In the genomic region with DNA sequence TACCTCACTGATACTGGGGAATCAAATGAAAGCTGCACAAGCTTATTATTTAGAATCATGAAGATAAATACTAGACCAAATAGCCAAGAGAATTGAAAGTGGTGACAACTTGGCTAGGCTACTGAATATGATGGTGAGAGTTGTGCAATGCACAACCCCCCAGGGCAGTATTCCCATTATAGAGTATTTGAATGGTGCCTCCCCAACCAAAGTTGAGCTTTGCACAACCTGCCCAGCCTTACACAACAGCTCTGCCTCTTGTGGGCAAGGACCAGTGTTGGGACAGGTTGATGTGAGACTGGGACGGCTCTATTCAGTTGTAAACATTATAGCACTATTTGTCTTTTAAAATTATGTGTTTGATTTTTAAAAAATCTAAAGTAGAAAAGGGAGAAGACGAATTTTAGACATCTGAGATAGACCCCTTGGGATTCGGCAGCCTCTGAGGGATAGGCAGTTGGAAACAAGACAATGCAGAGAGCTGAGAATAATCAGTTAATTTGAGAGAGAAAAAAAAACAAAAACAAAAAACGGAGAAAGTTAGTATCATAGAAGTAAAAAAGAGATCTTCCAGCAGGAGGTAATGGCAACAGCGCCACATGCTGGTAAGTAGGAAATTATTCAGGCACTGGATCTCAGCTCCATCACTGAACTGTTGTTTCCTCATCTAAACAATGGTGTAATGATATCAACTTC, we compare ENCODE assay signal across 8 cellular contexts.
DNase-seq lines count a peak whose midpoint lies in the region; ATAC-seq and TF ChIP-seq lines count a peak whose summit lies in the region.

No MANE protein-coding gene starts in this region.

- H3K27ac Mint-ChIP-seq in endodermal cell = no peak overlapping the region

- intact Hi-C loops in mucosa of descending colon (cut with DNase I, micrococcal nuclease) = loop anchor here (1.0 to 5.0 kb wide), 2 partner anchors 133 to 146 kb away; no protein-coding TSS in a partner anchor
- intact Hi-C loops in upper lobe of right lung (cut with DNase I) = no loop called here

- H3K36me3 ChIP-seq in endodermal cell (ENCODE audit: control insufficient read depth, insufficient read depth, low read length) (no peaks in the 10 kb centered on the region), mucosa of descending colon (ENCODE audit: low read depth) (no peaks in the 10 kb centered on the region), upper lobe of right lung (no peaks in the 10 kb centered on the region)

- no peaks in the 10 kb centered on the region for H3K4me1 Mint-ChIP-seq in endodermal cell

- H3K27me3 ChIP-seq in endodermal cell (ENCODE audit: control insufficient read depth, insufficient read depth, low read length, poor library complexity, severe bottlenecking) = peaks cover 31% of the 10 kb centered on the region
- H3K27me3 ChIP-seq in upper lobe of right lung = peaks cover 4% of the 10 kb centered on the region

- ATAC-seq in mucosa of descending colon (peak; percentile 60), upper lobe of right lung (peak; percentile 87), GM19023 (IDR thresholded peaks at IDR 0.05; ENCODE audit: unreplicated experiment) (no peak)

- H3K27ac ChIP-seq in endodermal cell (ENCODE audit: low read depth, low read length) = no peak overlapping the region
- H3K27ac ChIP-seq in upper lobe of right lung = no peak overlapping the region

- no peak overlapping the region for H3K9ac ChIP-seq in endodermal cell (ENCODE audit: extremely low read depth, low read length, poor library complexity, severe bottlenecking)

- in situ Hi-C loops in GM13976 (cut with MboI; ENCODE audit: low sequenced_read_pairs, unreplicated experiment) = no loop called here

- H3K4me3 ChIP-seq in AG09309 (ENCODE audit: control insufficient read depth, low read depth, low read length) (no peak overlapping the region), WI38 (ENCODE audit: low read depth, low read length) (no peak overlapping the region), endodermal cell (ENCODE audit: low read length) (no peak overlapping the region), mucosa of descending colon (no peak overlapping the region), upper lobe of right lung (no peak overlapping the region)

- H3K36me3 Mint-ChIP-seq in endodermal cell (ENCODE audit: low read depth) = no peaks in the 10 kb centered on the region

- H3K9me3 Mint-ChIP-seq in endodermal cell = no peaks in the 10 kb centered on the region

- H3K4me3 Mint-ChIP-seq in endodermal cell = no peak overlapping the region

- H3K9me3 ChIP-seq in endodermal cell (ENCODE audit: control insufficient read depth, low read length) (no peaks in the 10 kb centered on the region), mucosa of descending colon (no peaks in the 10 kb centered on the region), upper lobe of right lung (no peaks in the 10 kb centered on the region)

- 20 to 31% methylated on average over 4 to 5 of the region's 5 CpGs for WGBS in endodermal cell (ENCODE audit: insufficient coverage in 1 of 2, insufficient read length in 1 of 2), 2 experiments

- TF ChIP-seq CTCF in AG09309 (IDR thresholded peaks at IDR 0.05; ENCODE audit: control insufficient read depth, insufficient read depth, low read depth, low read length, missing control alignments) = peak; percentile 78
- peak; percentile 71 for TF ChIP-seq CTCF in GM13976 (IDR thresholded peaks at IDR 0.05; ENCODE audit: borderline replicate concordance, control extremely low read depth, extremely low read depth, insufficient read depth, missing control alignments)
- peak; percentile 50 for TF ChIP-seq CTCF in WI38 (IDR thresholded peaks at IDR 0.05; ENCODE audit: low read depth, low read length)
- TF ChIP-seq CTCF in endodermal cell (conservative IDR thresholded peaks at IDR 0.05) = peak; percentile 92
- peak; percentile 14 for TF ChIP-seq CTCF in mucosa of descending colon (IDR thresholded peaks at IDR 0.05)
- peak; percentile 87 for TF ChIP-seq CTCF in upper lobe of right lung (IDR thresholded peaks at IDR 0.05)

- peaks cover 8% of the 10 kb centered on the region for H3K27me3 Mint-ChIP-seq in endodermal cell (ENCODE audit: insufficient read depth)

- peaks cover 4% of the 10 kb centered on the region for H3K4me1 ChIP-seq in endodermal cell (ENCODE audit: control insufficient read depth, insufficient read depth, low read length)
- H3K4me1 ChIP-seq in mucosa of descending colon (ENCODE audit: low read depth) = no peaks in the 10 kb centered on the region
- no peaks in the 10 kb centered on the region for H3K4me1 ChIP-seq in upper lobe of right lung

- peak; percentile 17 for DNase-seq in AG09309 (ENCODE audit: low read depth)
- peak; percentile 63 for DNase-seq in GM13976 (ENCODE audit: low spot score)
- DNase-seq in NCI-H2196 (lab: John Stamatoyannopoulos, UW; ENCODE audit: unreplicated experiment) = peak; percentile 64
- DNase-seq in endodermal cell = peak; percentile 58
- DNase-seq in mucosa of descending colon = peak in 1 of 3 donors; percentile 17
- no peak for DNase-seq in upper lobe of right lung

Comparison
In these comparisons a context has a peak if more than half of its experiments do, and no peak if none do; other contexts are left out.
1. CTCF ChIP-seq: peak in every context shown above with its lines; median percentile 92 in endodermal cell; 87 in upper lobe of right lung; 78 in AG09309; 71 in GM13976; 50 in WI38; 14 in mucosa of descending colon.